ENCODE assay signal across 22 cellular contexts in the genomic region with DNA sequence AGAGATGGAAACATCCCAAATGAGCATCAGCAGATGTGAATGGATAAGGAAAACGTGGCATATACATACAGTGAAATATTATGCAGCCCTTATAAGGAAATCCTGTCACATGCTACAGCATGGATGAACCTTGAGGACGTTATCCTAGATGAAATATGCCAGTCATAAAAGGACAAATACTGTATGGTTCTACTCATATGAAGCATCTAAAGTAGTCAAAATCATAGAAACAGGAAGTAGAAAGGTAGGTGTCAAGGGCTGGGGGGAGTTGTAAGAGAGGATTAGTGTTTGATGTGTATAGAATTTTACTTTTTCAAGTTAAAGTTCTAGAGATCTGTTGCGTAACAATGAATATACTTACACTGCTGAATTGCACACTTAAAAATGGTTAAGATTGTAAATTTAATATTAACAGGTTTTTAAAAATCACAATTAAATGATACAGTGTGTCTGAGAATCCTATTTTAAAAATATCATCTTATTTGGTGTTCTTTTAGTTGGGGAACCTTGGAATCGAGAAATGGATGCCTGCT.
"Had no signal": no experiment of that assay in that cellular context is flagged by ENCODE, and none has a peak within 500 bp of the region (broad histone marks: within the 10 kb centered on the region; RNA-seq: fewer than 3 reads in every experiment).

No MANE protein-coding gene starts in this region.

- H3K4me1 Mint-ChIP-seq: brain, mesothelial cell of epicardium had no signal

- ATAC-seq: esophagus mucosa, left ventricle myocardium superior, psoas muscle had no signal

- H3K4me3 Mint-ChIP-seq: activated naive CD4-positive, alpha-beta T cell treated with anti-CD3 and anti-CD28 coated beads, Interleukin-2, amount 10 ng/mL, durations not matched to agents 7 days and 5 days; brain; dendritic cell treated with granulocyte-macrophage colony-stimulating factor and Interleukin-4, amounts not matched to agents 40 ng/mL and 50 ng/mL, for 4 days; mesothelial cell of epicardium; natural killer cell treated with Interleukin-12 subunit alpha and Interleukin-12 subunit beta and Interleukin-15 and Interleukin-18, amount 100 ng/mL, for 72 hours had no signal

- H3K36me3 Mint-ChIP-seq: natural killer cell treated with Interleukin-12 subunit alpha and Interleukin-12 subunit beta and Interleukin-15 and Interleukin-18, amount 100 ng/mL, for 72 hours had no signal

- H3K9me3 Mint-ChIP-seq: dendritic cell treated with granulocyte-macrophage colony-stimulating factor and Interleukin-4, amounts not matched to agents 40 ng/mL and 50 ng/mL, for 4 days; natural killer cell treated with Interleukin-12 subunit alpha and Interleukin-12 subunit beta and Interleukin-15 and Interleukin-18, amount 100 ng/mL, for 72 hours had no signal

- H3K9me3 ChIP-seq: psoas muscle, right atrium auricular region, transverse colon, uterus had no signal

- H3K27me3 ChIP-seq: right atrium auricular region, transverse colon, uterus had no signal

- H3K27me3 Mint-ChIP-seq: activated naive CD4-positive, alpha-beta T cell treated with anti-CD3 and anti-CD28 coated beads, Interleukin-2, amount 10 ng/mL, durations not matched to agents 7 days and 5 days; brain; dendritic cell treated with granulocyte-macrophage colony-stimulating factor and Interleukin-4, amounts not matched to agents 40 ng/mL and 50 ng/mL, for 4 days; natural killer cell treated with Interleukin-12 subunit alpha and Interleukin-12 subunit beta and Interleukin-15 and Interleukin-18, amount 100 ng/mL, for 72 hours; T-cell had no signal

- H3K4me3 ChIP-seq: psoas muscle, right atrium auricular region, transverse colon, uterus had no signal

- H3K36me3 ChIP-seq: right atrium auricular region, transverse colon, uterus, WERI-Rb-1 had no signal

- H3K27ac ChIP-seq: psoas muscle, right atrium auricular region, transverse colon, uterus, WERI-Rb-1 had no signal

- H3K27ac Mint-ChIP-seq: activated naive CD4-positive, alpha-beta T cell treated with anti-CD3 and anti-CD28 coated beads, Interleukin-2, amount 10 ng/mL, durations not matched to agents 7 days and 5 days; brain; dendritic cell treated with granulocyte-macrophage colony-stimulating factor and Interleukin-4, amounts not matched to agents 40 ng/mL and 50 ng/mL, for 4 days; mesothelial cell of epicardium; natural killer cell treated with Interleukin-12 subunit alpha and Interleukin-12 subunit beta and Interleukin-15 and Interleukin-18, amount 100 ng/mL, for 72 hours had no signal

- DNase-seq: activated CD4-positive, alpha-beta T cell treated with anti-CD3 and anti-CD28 coated beads, Interleukin-2, amount 50 U/mL, for 48 hours; activated effector memory CD4-positive, alpha-beta T cell treated with Interleukin-2 at 50 U/mL for 16 hours; activated naive CD4-positive, alpha-beta T cell treated with anti-CD3 and anti-CD28 coated beads, Interleukin-2, amount 10 ng/mL, durations not matched to agents 7 days and 5 days; aorta; effector CD8-positive, alpha-beta T cell; glutamatergic neuron; hippocampal formation; left ventricle myocardium superior; mammary epithelial cell; psoas muscle; stimulated activated CD4-positive, alpha-beta T cell treated with anti-CD3 and anti-CD28 coated beads, Interleukin-12 subunit alpha, Interleukin-12 subunit beta, amount 100 ng/mL, for 4 hours; stimulated activated CD4-positive, alpha-beta T cell treated with anti-CD3 and anti-CD28 coated beads, Interleukin-4, amount 100 ng/mL, for 4 hours; T-cell; transverse colon; uterus; WERI-Rb-1 had no signal

- H3K4me1 ChIP-seq: uterus had no signal
